ENCODE assay signal across 17 cellular contexts in genomic region chr20:59174975-59175374, GRCh38. TPM values are rescaled to one million over a fixed set of nuclear protein-coding genes. Genes with fewer than 3 reads are reported as not detected.
DNase-seq lines count a peak whose midpoint lies in the region; ATAC-seq and TF ChIP-seq lines count a peak whose summit lies in the region.
"Had no signal": no experiment of that assay in that cellular context is flagged by ENCODE, and none has a peak within 500 bp of the region (broad histone marks: within the 10 kb centered on the region; RNA-seq: fewer than 3 reads in every experiment).

No MANE protein-coding gene starts in this region.

- WGBS in heart left ventricle, 4 donors, result 39 to 45% (median 40%) methylated on average over 2 of the region's 2 CpGs

- DNase-seq in heart left ventricle (no peak), Right ventricle myocardium inferior (ENCODE audit: missing footprints) (no peak), T-helper 17 cell (no peak), GM20000 (ENCODE audit: low spot score) (no peak)
- DNase-seq in central memory CD8-positive, alpha-beta T cell (ENCODE audit: low spot score in 2 of 2), result no peak
- DNase-seq in stimulated activated effector memory CD8-positive, alpha-beta T cell treated with anti-CD3 and anti-CD28 coated beads, Interleukin-12 subunit alpha, Interleukin-12 subunit beta, amount 100 ng/mL, for 72 hours (ENCODE audit: low spot score in 2 of 2), result no peak
- DNase-seq: BE2C, DND-41, IMR-90, Karpas-422, MG63, NCI-H1092, NCI-H1694, NCI-H510A treated with DMSO at 0.1 percent for 48 hours had no signal

- H3K27ac ChIP-seq in heart left ventricle, result peak overlapping the region in 7 of 12 donors; percentile 0 to 66 (median 41)

- peaks cover 16% of the 10 kb centered on the region for H3K36me3 Mint-ChIP-seq in T-helper 17 cell (ENCODE audit: low read depth)
- peaks cover 37% of the 10 kb centered on the region for H3K36me3 Mint-ChIP-seq in central memory CD8-positive, alpha-beta T cell (ENCODE audit: insufficient read depth)
- peaks cover 21% of the 10 kb centered on the region for H3K36me3 Mint-ChIP-seq in stimulated activated effector memory CD8-positive, alpha-beta T cell treated with anti-CD3 and anti-CD28 coated beads, Interleukin-12 subunit alpha, Interleukin-12 subunit beta, amount 100 ng/mL, for 72 hours

- TF ChIP-seq POLR2A in heart left ventricle (IDR thresholded peaks at IDR 0.05), result no peak

- peaks cover 73% of the 10 kb centered on the region for H3K4me1 Mint-ChIP-seq in T-helper 17 cell
- peaks cover 100% of the 10 kb centered on the region for H3K4me1 Mint-ChIP-seq in central memory CD8-positive, alpha-beta T cell
- peaks cover 96% of the 10 kb centered on the region for H3K4me1 Mint-ChIP-seq in stimulated activated effector memory CD8-positive, alpha-beta T cell treated with anti-CD3 and anti-CD28 coated beads, Interleukin-12 subunit alpha, Interleukin-12 subunit beta, amount 100 ng/mL, for 72 hours

- H3K4me3 ChIP-seq in heart left ventricle, result no peak overlapping the region
- H3K4me3 ChIP-seq: HAP-1, MG63 had no signal

- H3K9me3 ChIP-seq in heart left ventricle, result no peaks in the 10 kb centered on the region
- H3K9me3 ChIP-seq in T-helper 17 cell (ENCODE audit: control insufficient read depth, low read length, poor library complexity, severe bottlenecking), result no peaks in the 10 kb centered on the region
- H3K9me3 ChIP-seq: BE2C, HAP-1, MG63 had no signal

- TF ChIP-seq CTCF in heart left ventricle (IDR thresholded peaks at IDR 0.05) (no peak), GM20000 (IDR thresholded peaks at IDR 0.05; ENCODE audit: extremely low read depth, missing control alignments) (no peak)

- intact Hi-C loops in heart left ventricle (cut with DNase I) (no loop called here), Right ventricle myocardium inferior (cut with DNase I) (no loop called here)

- H3K4me1 ChIP-seq in heart left ventricle, result peaks cover 0 to 43% (median 14%) of the 10 kb centered on the region in 12 donors
- H3K4me1 ChIP-seq: BE2C, HAP-1 had no signal

- peaks cover 0 to 4% (median 0%) of the 10 kb centered on the region in 9 donors for H3K27me3 ChIP-seq in heart left ventricle
- H3K27me3 ChIP-seq: BE2C, MG63 had no signal

- no peaks in the 10 kb centered on the region for H3K36me3 ChIP-seq in heart left ventricle
- H3K36me3 ChIP-seq: BE2C, HAP-1, MG63 had no signal

- H3K27me3 Mint-ChIP-seq in T-helper 17 cell, result no peaks in the 10 kb centered on the region
- H3K27me3 Mint-ChIP-seq in central memory CD8-positive, alpha-beta T cell, result no peaks in the 10 kb centered on the region

- peak overlapping the region; percentile 95 for H3K27ac Mint-ChIP-seq in T-helper 17 cell
- H3K27ac Mint-ChIP-seq in central memory CD8-positive, alpha-beta T cell (ENCODE audit: low read depth), result peak overlapping the region; percentile 83
- peak overlapping the region; percentile 78 for H3K27ac Mint-ChIP-seq in stimulated activated effector memory CD8-positive, alpha-beta T cell treated with anti-CD3 and anti-CD28 coated beads, Interleukin-12 subunit alpha, Interleukin-12 subunit beta, amount 100 ng/mL, for 72 hours

- H3K9me3 Mint-ChIP-seq in central memory CD8-positive, alpha-beta T cell, result no peaks in the 10 kb centered on the region
- peaks cover 3% of the 10 kb centered on the region for H3K9me3 Mint-ChIP-seq in stimulated activated effector memory CD8-positive, alpha-beta T cell treated with anti-CD3 and anti-CD28 coated beads, Interleukin-12 subunit alpha, Interleukin-12 subunit beta, amount 100 ng/mL, for 72 hours

- ATAC-seq in heart left ventricle (no peak), Right ventricle myocardium inferior (no peak), T-helper 17 cell (no peak), GM21423 (IDR thresholded peaks at IDR 0.05; ENCODE audit: unreplicated experiment) (no peak)
- ATAC-seq in central memory CD8-positive, alpha-beta T cell (replicated peaks; ENCODE audit: extremely low read depth, poor library complexity, severe bottlenecking), result no peak
- ATAC-seq in stimulated activated effector memory CD8-positive, alpha-beta T cell treated with anti-CD3 and anti-CD28 coated beads, Interleukin-12 subunit alpha, Interleukin-12 subunit beta, amount 100 ng/mL, for 72 hours, result no peak

- H3K4me3 Mint-ChIP-seq in T-helper 17 cell, result peak overlapping the region; percentile 36
- peak overlapping the region; percentile 81 for H3K4me3 Mint-ChIP-seq in central memory CD8-positive, alpha-beta T cell
- peak overlapping the region; percentile 50 for H3K4me3 Mint-ChIP-seq in stimulated activated effector memory CD8-positive, alpha-beta T cell treated with anti-CD3 and anti-CD28 coated beads, Interleukin-12 subunit alpha, Interleukin-12 subunit beta, amount 100 ng/mL, for 72 hours

RNA-seq across cellular contexts. Expression of gene ZNF831, which starts 11.4 kb away (rescaled TPM):
- under 1 TPM in 7 of 9 donors, not detected in 2; 0.02 to 0.77 (median 0.07) TPM for total RNA-seq in heart left ventricle
- under 1 TPM; 0.04 to 0.06 TPM for polyA plus RNA-seq in heart left ventricle
- 0.11 TPM for total RNA-seq in Right ventricle myocardium inferior
- total RNA-seq in T-helper 17 cell, result 10 to 100 TPM; 37.8 to 42.0 TPM
- total RNA-seq: HT1080, IMR-90 had no signal
- polyA plus RNA-seq: IMR-90 had no signal

Comparison
In these comparisons a context has a peak if more than half of its experiments do, and no peak if none do; other contexts are left out.
1. RNA of gene ZNF831, which starts 11.4 kb away (total RNA-seq): 37.8 to 42.0 TPM in T-helper 17 cell; 0.11 TPM in Right ventricle myocardium inferior (single experiment) and 0.02 to 0.77 TPM in heart left ventricle; every median in the first group is over 10 times any median in the second.
2. Peak in every context shown above with its lines, with median percentiles within 50 percentile points of each other: H3K27ac Mint-ChIP-seq and H3K4me3 Mint-ChIP-seq.